8 cellular contexts compared by ENCODE assay signal in the genomic region with DNA sequence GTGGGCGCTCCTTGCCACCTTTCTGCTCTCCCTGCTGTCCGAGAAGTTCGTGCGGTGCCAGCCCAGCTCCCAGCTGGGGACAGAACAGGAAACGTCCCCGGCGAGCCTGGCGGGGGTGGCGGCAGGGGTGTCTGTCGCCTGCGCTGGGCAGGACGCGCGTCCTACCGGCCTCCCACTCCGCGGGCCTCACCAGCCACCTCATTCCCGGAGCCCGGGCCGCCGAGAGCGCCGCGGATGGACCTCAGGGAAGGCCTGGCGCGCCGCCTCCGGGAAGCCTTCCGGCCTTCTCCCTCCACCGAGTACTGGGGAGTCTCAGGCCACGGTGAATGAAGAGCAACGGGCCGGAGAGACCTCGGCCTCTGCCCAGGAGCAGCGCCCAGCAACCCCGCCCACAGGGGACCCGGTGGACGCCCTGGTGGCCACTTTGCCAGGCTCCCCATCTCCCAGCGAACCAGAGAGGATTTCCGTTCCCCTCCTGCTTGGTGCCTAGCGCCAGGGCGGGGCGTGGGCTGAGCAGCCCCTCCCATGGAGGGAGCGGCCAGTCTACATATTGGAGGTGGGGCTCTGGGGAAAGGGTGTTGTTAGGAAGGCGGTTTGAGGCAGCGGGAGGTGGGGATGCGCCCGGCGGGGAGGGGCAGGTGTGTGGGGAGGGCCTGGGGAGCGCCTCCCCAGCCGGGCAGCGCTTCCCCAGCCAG. TPM values are rescaled to one million over a fixed set of nuclear protein-coding genes. Genes with fewer than 3 reads are reported as not detected.
DNase-seq lines count a peak whose midpoint lies in the region; ATAC-seq and TF ChIP-seq lines count a peak whose summit lies in the region.

No MANE protein-coding gene starts in this region.

- DNase-seq in NCI-H1694 treated with DMSO at 0.1 percent for 48 hours (lab: John Stamatoyannopoulos, UW): peak; percentile 72
- peak; percentile 87 for DNase-seq in mammary epithelial cell
- peak; percentile 53 for DNase-seq in inferior parietal cortex (ENCODE audit: extremely low spot score)
- peak; percentile 63 to 84 for DNase-seq in stimulated activated CD4-positive, alpha-beta T cell treated with anti-CD3 and anti-CD28 coated beads, Interleukin-12 subunit alpha, Interleukin-12 subunit beta, amount 100 ng/mL, for 24 hours (ENCODE audit: low read depth in 2 of 2)
- DNase-seq in cerebellum (ENCODE audit: low spot score): no peak

- dilution Hi-C loops in mammary epithelial cell (cut with HindIII; ENCODE audit: low sequenced_read_pairs): no loop called here

- TF ChIP-seq CTCF in GM12875 (IDR thresholded peaks at IDR 0.05; ENCODE audit: borderline replicate concordance, insufficient read depth, low read depth, low read length) (no peak), VCaP (conservative IDR thresholded peaks at IDR 0.05) (no peak; the same call in 1 of the 2 replicates), mammary epithelial cell (conservative IDR thresholded peaks at IDR 0.05 in 1 of 2, IDR thresholded peaks at IDR 0.05 in 1 of 2; ENCODE audit: extremely low read depth in 1 of 2, insufficient read depth in 1 of 2, low read depth in 1 of 2, low read length in 2 of 2) (peak in 1 of 2 donors; percentile 7)

- H3K9me3 ChIP-seq in mammary epithelial cell (replicated peaks; ENCODE audit: insufficient read depth, low read length): no peaks in the 10 kb centered on the region

- no peak overlapping the region for H3K9ac ChIP-seq in mammary epithelial cell (ENCODE audit: insufficient read depth, low read length)

- peak overlapping the region; percentile 90 for H3K4me2 ChIP-seq in mammary epithelial cell (ENCODE audit: insufficient read depth, low read depth, low read length)

- H3K4me3 ChIP-seq in GM12875 (ENCODE audit: low read depth, low read length) (peak overlapping the region; percentile 91), mammary epithelial cell (replicated peaks in 1 of 3; ENCODE audit: insufficient read depth in 1 of 3, low read depth in 2 of 3, low read length in 3 of 3) (peak overlapping the region; percentile 21 to 44 (median 43))

- peak; percentile 24 for ATAC-seq in HG02763 (IDR thresholded peaks at IDR 0.05; ENCODE audit: unreplicated experiment)

- H3K79me2 ChIP-seq in mammary epithelial cell (ENCODE audit: insufficient read depth, low read length): no peaks in the 10 kb centered on the region

- in situ Hi-C loops in mammary epithelial cell (cut with MboI; ENCODE audit: low sequenced_read_pairs in 2 of 2): loop anchor here (5.0 to 25.0 kb wide), 4 partner anchors 122 to 359 kb away; a partner anchor contains a TSS

- no peaks in the 10 kb centered on the region for H3K36me3 ChIP-seq in mammary epithelial cell (ENCODE audit: insufficient read depth, low read length)

- H2AFZ ChIP-seq in mammary epithelial cell (ENCODE audit: low read depth, low read length): peak overlapping the region; percentile 69

- BruUV-seq in mammary epithelial cell (replicated peaks; lab: Mats Ljungman, UMichigan): no TSS peak

- H3K4me1 ChIP-seq in mammary epithelial cell (ENCODE audit: insufficient read depth, low read length): peaks cover 31% of the 10 kb centered on the region

- no peaks in the 10 kb centered on the region for H4K20me1 ChIP-seq in mammary epithelial cell (ENCODE audit: insufficient read depth, low read length)

- H3K27ac ChIP-seq in VCaP (peak overlapping the region; percentile 99), mammary epithelial cell (ENCODE audit: insufficient read depth, low read depth, low read length) (no peak overlapping the region)

- no peaks in the 10 kb centered on the region for H3K27me3 ChIP-seq in mammary epithelial cell (ENCODE audit: insufficient read depth, low read length)

- intact Hi-C loops in mammary epithelial cell (cut with micrococcal nuclease): loop anchor here (1.0 kb wide), 1 partner anchor 12 kb away; no protein-coding TSS in a partner anchor

- CTCF ChIA-PET in mammary epithelial cell (lab: Charles Lee; ENCODE audit: low non-redundant PET): interaction anchor here (0.6 kb wide), 1 partner anchor 9 kb away, joined by 3 read pairs; a partner anchor contains a TSS

- 4% methylated on average over 27 of the region's 52 CpGs for WGBS in mammary epithelial cell (ENCODE audit: low coverage, missing lambda C conversion rate)

RNA-seq across cellular contexts. Expression of a gene that starts 9.5 kb away (rescaled TPM):
- total RNA-seq in mammary epithelial cell (10 to 100 TPM; 12.9 to 19.0 TPM), cerebellum (2.4 TPM)
- 19.6 TPM for polyA plus RNA-seq in mammary epithelial cell
- polyA minus RNA-seq in mammary epithelial cell: 11.4 TPM

RNA-seq across cellular contexts. Expression of a gene that starts 16.6 kb away (rescaled TPM):
- total RNA-seq in mammary epithelial cell (not detected), cerebellum (62.8 TPM)
- polyA plus RNA-seq in mammary epithelial cell: not detected
- polyA minus RNA-seq in mammary epithelial cell: not detected

RNA-seq across cellular contexts. Expression of a gene that starts 20.3 kb away (rescaled TPM):
- total RNA-seq in mammary epithelial cell (10 to 100 TPM; 14.2 to 28.5 TPM), cerebellum (31.1 TPM)
- polyA plus RNA-seq in mammary epithelial cell: 14.9 TPM
- 4.1 TPM for polyA minus RNA-seq in mammary epithelial cell

RNA-seq across cellular contexts. Expression of a gene that starts 39.9 kb away (rescaled TPM):
- total RNA-seq in mammary epithelial cell: 10 to 100 TPM; 15.7 to 29.1 TPM
- polyA plus RNA-seq in mammary epithelial cell: 26.3 TPM
- polyA minus RNA-seq in mammary epithelial cell: 3.5 TPM
- 12.1 TPM for total RNA-seq in cerebellum

Comparison
In these comparisons a context has a peak if more than half of its experiments do, and no peak if none do; other contexts are left out.
1. RNA of a gene that starts 16.6 kb away (total RNA-seq): 62.8 TPM in cerebellum (single experiment); not detected in mammary epithelial cell; every median in the first group is over 10 times any median in the second.